ENCODE assay signal across 8 cellular contexts in the genomic region with DNA sequence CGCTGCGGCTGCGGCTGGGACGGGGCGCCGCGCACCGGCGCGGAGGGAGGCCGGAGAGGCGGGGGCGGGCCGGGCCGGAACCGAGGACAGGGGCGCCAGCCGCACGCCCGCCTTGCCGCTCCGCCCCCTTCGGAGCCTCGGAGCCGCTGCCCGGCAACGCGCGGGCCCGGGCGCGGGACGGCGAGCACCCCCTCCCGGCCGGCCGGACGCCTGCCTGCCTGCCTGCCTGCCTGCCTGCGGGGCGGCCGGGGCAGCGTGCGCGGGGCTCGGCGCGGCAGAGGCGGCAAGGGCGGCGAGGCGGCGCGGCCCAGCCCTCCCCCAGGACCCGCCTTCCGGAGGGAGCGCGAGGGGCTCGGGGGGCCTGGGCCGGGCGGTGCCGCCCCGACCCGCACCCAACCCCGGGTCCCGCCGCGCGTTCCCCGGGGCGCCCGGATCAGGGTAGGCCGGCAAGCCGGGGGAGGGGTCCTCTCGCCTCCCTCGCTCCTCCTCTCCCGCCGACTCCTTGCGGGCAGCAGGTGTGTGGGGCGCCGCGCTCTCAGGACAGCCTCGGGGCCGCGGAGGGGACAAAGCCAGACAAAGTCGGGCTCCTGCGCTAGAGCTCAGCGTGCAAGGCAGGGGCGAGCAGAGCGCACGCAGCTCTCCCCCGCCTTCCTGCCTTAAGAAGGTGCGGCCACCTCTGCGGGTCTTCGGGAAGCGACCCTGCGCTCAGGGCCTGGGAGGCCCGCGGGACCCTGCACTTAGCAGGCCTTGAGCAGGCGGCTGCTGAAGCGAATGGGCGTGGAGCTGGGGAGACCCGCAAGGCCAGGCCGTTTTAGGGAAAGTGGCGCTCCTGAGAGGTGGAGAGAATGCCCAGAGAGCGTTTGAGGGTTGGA. TPM values are rescaled to one million over a fixed set of nuclear protein-coding genes. Genes with fewer than 3 reads are reported as not detected.
DNase-seq lines count a peak whose midpoint lies in the region; ATAC-seq and TF ChIP-seq lines count a peak whose summit lies in the region.

A gene (minus strand): TSS at position 58 of the 872 bp plus-strand sequence. CDS start 120 bp downstream, outside the sequence.

- peak within 1 kb of the TSS; percentile 95 for H3K18ac ChIP-seq in trophoblast cell (ENCODE audit: low read length)

- DNase-seq in DMS114 treated with DMSO at 0.1 percent for 48 hours (lab: John Stamatoyannopoulos, UW; ENCODE audit: unreplicated experiment) (peak; percentile 13), HT-29 (ENCODE audit: low spot score) (peak; percentile 46), RWPE1 (ENCODE audit: low spot score) (peak; percentile 66), Right ventricle myocardium superior (peak; percentile 74), trophoblast cell (peak; percentile 66 to 75), putamen (ENCODE audit: low spot score) (no peak)

- peaks cover 13 to 22% of the 10 kb centered on the region in 2 experiments for H3K4me1 ChIP-seq in trophoblast cell (ENCODE audit: control insufficient read depth in 1 of 2, insufficient read depth in 2 of 2, low read length in 2 of 2)

- H3K36me3 ChIP-seq in trophoblast cell (ENCODE audit: control insufficient read depth in 1 of 2, insufficient read depth in 2 of 2, low read length in 2 of 2) = no peaks in the 10 kb centered on the region

- peak within 1 kb of the TSS; percentile 93 for H2BK5ac ChIP-seq in trophoblast cell (ENCODE audit: low read depth, low read length, poor library complexity)

- no CpG with 5 or more reads among the region's 105 CpGs for WGBS in trophoblast cell (ENCODE audit: extremely low coverage, insufficient coverage, insufficient read length)

- peak within 1 kb of the TSS; percentile 96 for H2BK120ac ChIP-seq in trophoblast cell (ENCODE audit: insufficient read depth, low read length, poor library complexity)

- no peaks in the 10 kb centered on the region for H3K9me3 ChIP-seq in trophoblast cell (ENCODE audit: insufficient read depth, low read depth, low read length)

- TF ChIP-seq CTCF in RWPE1 (conservative IDR thresholded peaks at IDR 0.05; ENCODE audit: low read depth) = peak; percentile 77

- ATAC-seq in GM21360 (IDR thresholded peaks at IDR 0.05; ENCODE audit: unreplicated experiment) (peak; percentile 91), Right ventricle myocardium superior (ENCODE audit: poor library complexity) (peak; percentile 96)

- peak within 1 kb of the TSS; percentile 76 for H3K4ac ChIP-seq in trophoblast cell (ENCODE audit: low read depth, low read length)

- H3K27me3 Mint-ChIP-seq in activated naive CD8-positive, alpha-beta T cell = peaks cover 23% of the 10 kb centered on the region

- intact Hi-C loops in Right ventricle myocardium superior (cut with DNase I) = loop anchor here (5.0 kb wide), 1 partner anchor 94 kb away; no protein-coding TSS in a partner anchor

- peaks cover 13% of the 10 kb centered on the region for H3K4me1 Mint-ChIP-seq in activated naive CD8-positive, alpha-beta T cell (ENCODE audit: low read depth)

- no peak within 1 kb of the TSS for H3K27ac ChIP-seq in RWPE1
- H3K27ac ChIP-seq in trophoblast cell (ENCODE audit: low read depth, low read length) = peak within 1 kb of the TSS; percentile 48

- H3K9ac ChIP-seq in trophoblast cell (ENCODE audit: low read length) = peak within 1 kb of the TSS; percentile 43

- H3K27ac Mint-ChIP-seq in activated naive CD8-positive, alpha-beta T cell = peak within 1 kb of the TSS; percentile 47

- no peaks in the 10 kb centered on the region for H3K9me3 Mint-ChIP-seq in activated naive CD8-positive, alpha-beta T cell (ENCODE audit: low read depth)

- no peaks in the 10 kb centered on the region for H3K36me3 Mint-ChIP-seq in activated naive CD8-positive, alpha-beta T cell

- H3K4me3 ChIP-seq in trophoblast cell (ENCODE audit: low read depth, low read length) = peak within 1 kb of the TSS; percentile 82

- peak within 1 kb of the TSS; percentile 83 for H4K8ac ChIP-seq in trophoblast cell (ENCODE audit: low read depth, low read length)

- peaks cover 5% of the 10 kb centered on the region for H3K79me2 ChIP-seq in trophoblast cell (ENCODE audit: control insufficient read depth, insufficient read depth, low read length, poor library complexity)

- H2AK5ac ChIP-seq in trophoblast cell (ENCODE audit: low read length) = no peak within 1 kb of the TSS

- peak within 1 kb of the TSS; percentile 71 for H3K4me2 ChIP-seq in trophoblast cell (ENCODE audit: low read length)

- no peaks in the 10 kb centered on the region for H3K27me3 ChIP-seq in trophoblast cell (ENCODE audit: insufficient read depth, low read length)

- H2AFZ ChIP-seq in trophoblast cell (ENCODE audit: insufficient read depth, low read length, poor library complexity) = peak within 1 kb of the TSS; percentile 89

- CTCF ChIA-PET in RWPE1 (lab: Yijun Ruan, JAX) = interaction anchor here (0.6 kb wide), 1 partner anchor 137 kb away, joined by 4 read pairs; no protein-coding TSS in a partner anchor

- POLR2A ChIA-PET in RWPE1 (lab: Yijun Ruan, JAX; ENCODE audit: low non-redundant PET) = no interaction called here

- H3K14ac ChIP-seq in trophoblast cell (ENCODE audit: low read length) = peak within 1 kb of the TSS; percentile 95

- H3K23ac ChIP-seq in trophoblast cell (ENCODE audit: low read length) = no peak within 1 kb of the TSS

- peak within 1 kb of the TSS; percentile 86 for H4K91ac ChIP-seq in trophoblast cell (ENCODE audit: low read depth, low read length)

- H3K79me1 ChIP-seq in trophoblast cell (ENCODE audit: low read length) = peaks cover 25% of the 10 kb centered on the region

- H4K12ac ChIP-seq in trophoblast cell (ENCODE audit: low read depth, low read length) = peak within 1 kb of the TSS; percentile 55

- peak within 1 kb of the TSS; percentile 55 for H2BK12ac ChIP-seq in trophoblast cell (ENCODE audit: low read length)

- H3K4me3 Mint-ChIP-seq in activated naive CD8-positive, alpha-beta T cell = peak within 1 kb of the TSS; percentile 89

RNA-seq across cellular contexts. Expression of the gene that starts here (rescaled TPM):
- total RNA-seq in HT-29 (2014; rRNA removed; shearing (Covaris generic)) = 0.26 and 0.38 TPM in 2 replicates
- total RNA-seq in Right ventricle myocardium superior = 2.1 TPM
- polyA plus RNA-seq in trophoblast cell (2013) = 19.0 and 19.5 TPM in 2 replicates

Comparison
In these comparisons a context has a peak if more than half of its experiments do, and no peak if none do; other contexts are left out.
1. Peak in DNase-seq in HT-29; RNA of the gene not detected or under 1 TPM.